ENCODE assay signal across 15 cellular contexts in the genomic region with DNA sequence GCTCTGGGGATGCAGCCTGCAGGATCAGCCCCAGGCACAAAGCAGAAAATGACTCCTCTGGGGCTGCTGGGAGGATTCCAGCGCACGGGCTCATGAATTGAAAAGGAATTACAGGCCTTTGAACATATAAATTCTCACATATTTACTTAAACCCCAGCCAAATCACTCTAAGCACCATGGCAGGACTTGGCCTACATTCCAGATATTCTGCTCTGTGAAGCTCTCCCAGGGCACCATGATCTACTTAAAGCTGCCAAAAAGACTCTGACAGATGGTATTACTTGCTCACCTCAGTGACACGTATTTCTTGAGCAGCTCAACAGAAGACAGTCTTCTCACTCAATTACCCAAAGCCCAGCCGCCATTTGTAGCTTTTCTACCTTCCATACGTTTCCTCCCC.
"Had no signal": no experiment of that assay in that cellular context is flagged by ENCODE, and none has a peak within 500 bp of the region (broad histone marks: within the 10 kb centered on the region; RNA-seq: fewer than 3 reads in every experiment).

No MANE protein-coding gene starts in this region.

- H3K27ac Mint-ChIP-seq: activated CD4-positive, alpha-beta memory T cell treated with anti-CD3 and anti-CD28 coated beads for 36 hours; mesothelial cell of epicardium; T-helper 17 cell had no signal

- H3K27me3 ChIP-seq: ascending aorta, sigmoid colon, transverse colon had no signal

- FAIRE-seq: bronchial epithelial cell had no signal

- H3K4me1 ChIP-seq: ascending aorta, lower lobe of right lung, sigmoid colon, transverse colon had no signal

- H3K4me3 Mint-ChIP-seq: activated CD4-positive, alpha-beta memory T cell treated with anti-CD3 and anti-CD28 coated beads for 36 hours; mesothelial cell of epicardium; T-helper 17 cell had no signal

- DNase-seq: activated CD4-positive, alpha-beta memory T cell treated with anti-CD3 and anti-CD28 coated beads for 36 hours; activated CD4-positive, CD25-positive, alpha-beta regulatory T cell treated with anti-CD3 and anti-CD28 coated beads, Interleukin-2, amount 50 U/mL, for 72 hours; activated gamma-delta T cell treated with Interleukin-2 at 50 U/mL for 16 hours; activated T-cell treated with anti-CD3 and anti-CD28 coated beads, Interleukin-2, amount 50 U/mL, for 48 hours; esophagus squamous epithelium; glutamatergic neuron; lower lobe of right lung; sigmoid colon; stimulated activated CD4-positive, alpha-beta T cell treated with anti-CD3 and anti-CD28 coated beads, Interleukin-12 subunit alpha, Interleukin-12 subunit beta, amount 100 ng/mL, for 4 hours; stimulated activated naive CD4-positive, alpha-beta T cell; T-helper 17 cell; transverse colon had no signal

- H3K36me3 ChIP-seq: ascending aorta, esophagus squamous epithelium, lower lobe of right lung, sigmoid colon, transverse colon had no signal

- H3K4me3 ChIP-seq: ascending aorta, esophagus squamous epithelium, lower lobe of right lung, sigmoid colon, transverse colon had no signal

- H3K36me3 Mint-ChIP-seq: activated CD4-positive, alpha-beta memory T cell treated with anti-CD3 and anti-CD28 coated beads for 36 hours; mesothelial cell of epicardium had no signal

- H3K27ac ChIP-seq: ascending aorta, esophagus squamous epithelium, lower lobe of right lung, sigmoid colon, transverse colon had no signal

- H3K9me3 ChIP-seq: ascending aorta, esophagus squamous epithelium, lower lobe of right lung, sigmoid colon, transverse colon had no signal

- ATAC-seq: lower lobe of right lung, T-helper 17 cell had no signal

- H3K9me3 Mint-ChIP-seq: activated CD4-positive, alpha-beta memory T cell treated with anti-CD3 and anti-CD28 coated beads for 36 hours; mesothelial cell of epicardium had no signal
